In genomic region chr12:94405378-94406116, GRCh38 we compare ENCODE assay signal across 8 cellular contexts. TPM values are rescaled to one million over a fixed set of nuclear protein-coding genes. Genes with fewer than 3 reads are reported as not detected.
DNase-seq lines count a peak whose midpoint lies in the region; ATAC-seq and TF ChIP-seq lines count a peak whose summit lies in the region.

No MANE protein-coding gene starts in this region.

- 96 to 100% methylated on average over 2 to 3 of the region's 3 CpGs for WGBS in endodermal cell (ENCODE audit: insufficient coverage in 1 of 2, insufficient read length in 1 of 2), 2 experiments

- H3K4me1 Mint-ChIP-seq in endodermal cell = peaks cover 6% of the 10 kb centered on the region

- in situ Hi-C loops in ACHN (cut with HindIII; ENCODE audit: low pct_ligation_motif_present, low pct_unique_long_range_greater_than_20kb, low sequenced_read_pairs) = no loop called here
- in situ Hi-C loops in G401 (cut with HindIII; ENCODE audit: low sequenced_read_pairs) = no loop called here

- H3K36me3 Mint-ChIP-seq in endodermal cell (ENCODE audit: low read depth) = peaks cover 18% of the 10 kb centered on the region

- no peaks in the 10 kb centered on the region for H3K4me1 ChIP-seq in endodermal cell (ENCODE audit: control insufficient read depth, insufficient read depth, low read length)

- no peak overlapping the region for H3K27ac ChIP-seq in endodermal cell (ENCODE audit: low read depth, low read length)

- H3K4me3 Mint-ChIP-seq in endodermal cell = no peak overlapping the region

- H3K27me3 ChIP-seq in endodermal cell (ENCODE audit: control insufficient read depth, insufficient read depth, low read length, poor library complexity, severe bottlenecking) (no peaks in the 10 kb centered on the region), H7 (ENCODE audit: control insufficient read depth, insufficient read depth, low read length) (no peaks in the 10 kb centered on the region)

- TF ChIP-seq CTCF in endodermal cell (conservative IDR thresholded peaks at IDR 0.05) = no peak

- H3K27me3 Mint-ChIP-seq in endodermal cell (ENCODE audit: insufficient read depth) = no peaks in the 10 kb centered on the region

- ATAC-seq in GM18907 (IDR thresholded peaks at IDR 0.05; ENCODE audit: unreplicated experiment) (peak; percentile 87), HG03060 (IDR thresholded peaks at IDR 0.05; ENCODE audit: low read depth, unreplicated experiment) (peak; percentile 66)

- H3K9ac ChIP-seq in endodermal cell (ENCODE audit: extremely low read depth, low read length, poor library complexity, severe bottlenecking) = no peak overlapping the region

- peak overlapping the region; percentile 80 for H3K27ac Mint-ChIP-seq in endodermal cell

- H3K9me3 Mint-ChIP-seq in endodermal cell = peaks cover 4% of the 10 kb centered on the region

- DNase-seq in ACHN = peak; percentile 24
- DNase-seq in endodermal cell = no peak
- no peak for DNase-seq in NCI-H2227 (lab: John Stamatoyannopoulos, UW; ENCODE audit: unreplicated experiment)
- DNase-seq in H7 = no peak
- DNase-seq in G401 (ENCODE audit: low spot score) = no peak
- no peak for DNase-seq in NCI-H128 (lab: John Stamatoyannopoulos, UW; ENCODE audit: unreplicated experiment)

- H3K36me3 ChIP-seq in endodermal cell (ENCODE audit: control insufficient read depth, insufficient read depth, low read length) (peaks cover 14% of the 10 kb centered on the region), H7 (replicated peaks; ENCODE audit: control insufficient read depth, insufficient read depth, low read length) (no peaks in the 10 kb centered on the region)

- no peaks in the 10 kb centered on the region for H3K9me3 ChIP-seq in endodermal cell (ENCODE audit: control insufficient read depth, low read length)

- H3K4me3 ChIP-seq in endodermal cell (ENCODE audit: low read length) = no peak overlapping the region
- H3K4me3 ChIP-seq in H7 (ENCODE audit: insufficient read depth, low read depth, low read length) = no peak overlapping the region

RNA-seq across cellular contexts. Expression of gene CEP83, which starts 54.1 kb away (rescaled TPM):
- total RNA-seq in endodermal cell = 10 to 100 TPM; 28.6 to 36.3 TPM
- polyA plus RNA-seq in endodermal cell (2013, experiment 1 of 2) = 21.7 TPM
- polyA plus RNA-seq in endodermal cell (2013, experiment 2 of 2) = 21.4 TPM
- 10.9 and 12.7 TPM in 2 replicates for total RNA-seq in H7 (2014; rRNA removed; shearing (Covaris generic))
- total RNA-seq in G401 (2014; rRNA removed; shearing (Covaris generic)) = 16.1 and 20.2 TPM in 2 replicates
